16 cellular contexts compared by ENCODE assay signal in genomic region chr20:53408728-53409157, GRCh38.
DNase-seq lines count a peak whose midpoint lies in the region; ATAC-seq, FAIRE-seq and TF ChIP-seq lines count a peak whose summit lies in the region.
"Had no signal": no experiment of that assay in that cellular context is flagged by ENCODE, and none has a peak within 500 bp of the region (broad histone marks: within the 10 kb centered on the region; RNA-seq: fewer than 3 reads in every experiment).

No MANE protein-coding gene starts in this region.

- no peaks in the 10 kb centered on the region for H4K20me1 ChIP-seq in hepatocyte (ENCODE audit: insufficient read depth, poor library complexity, severe bottlenecking)

- no peaks in the 10 kb centered on the region for H3K4me1 ChIP-seq in hepatocyte (ENCODE audit: insufficient read depth)

- no peak for FAIRE-seq in D721Med (lab: Jason Lieb, UNC)

- ATAC-seq in GM18858 (IDR thresholded peaks at IDR 0.05; ENCODE audit: unreplicated experiment), result no peak

- no peaks in the 10 kb centered on the region for H3K27me3 ChIP-seq in hepatocyte
- H3K27me3 ChIP-seq: esophagus squamous epithelium, stomach had no signal

- H3K4me3 ChIP-seq in AG10803 (ENCODE audit: low read length) (no peak overlapping the region), NB4 (ENCODE audit: low read depth, low read length) (no peak overlapping the region), hepatocyte (no peak overlapping the region)
- H3K4me3 ChIP-seq: esophagus squamous epithelium, stomach had no signal

- H3K79me2 ChIP-seq in hepatocyte, result no peaks in the 10 kb centered on the region

- DNase-seq in AG10803 (ENCODE audit: low read depth), result peak; percentile 56
- peak; percentile 16 for DNase-seq in NB4 (ENCODE audit: low read depth)
- DNase-seq in SKM-1 (lab: John Stamatoyannopoulos, UW; ENCODE audit: unreplicated experiment), result peak; percentile 48
- DNase-seq in hepatocyte (ENCODE audit: low spot score), result no peak
- DNase-seq in D721Med (ENCODE audit: insufficient read length, low spot score), result no peak
- DNase-seq in RKO (ENCODE audit: low spot score), result no peak
- DNase-seq in activated CD4-positive, alpha-beta T cell treated with anti-CD3 and anti-CD28 coated beads for 4 hours, result no peak
- DNase-seq: activated CD4-positive, CD25-positive, alpha-beta regulatory T cell treated with anti-CD3 and anti-CD28 coated beads, Interleukin-2, amount 50 U/mL, for 72 hours; Calu3; esophagus squamous epithelium; H9; left cardiac atrium; NCI-H524; RPMI8226; stomach had no signal

- H3K9me2 ChIP-seq in hepatocyte (replicated peaks; ENCODE audit: insufficient read depth), result no peaks in the 10 kb centered on the region

- TF ChIP-seq POLR2A in NB4 (IDR thresholded peaks at IDR 0.05; ENCODE audit: extremely low read depth, insufficient read length), result no peak

- no peaks in the 10 kb centered on the region for H3K36me3 ChIP-seq in hepatocyte (replicated peaks; ENCODE audit: insufficient read depth, low read depth)
- H3K36me3 ChIP-seq: esophagus squamous epithelium, stomach had no signal

- H3K4me2 ChIP-seq in hepatocyte, result peak overlapping the region; percentile 5

- 53% methylated on average over 7 of the region's 7 CpGs for WGBS in hepatocyte (ENCODE audit: low lambda C conversion rate, missing lambda C conversion rate)

- no peak overlapping the region for H3K27ac ChIP-seq in hepatocyte
- H3K27ac ChIP-seq: stomach had no signal

- H2AFZ ChIP-seq in hepatocyte, result no peak overlapping the region

- no peaks in the 10 kb centered on the region for H3K9me3 ChIP-seq in hepatocyte (ENCODE audit: low read depth)
- H3K9me3 ChIP-seq: esophagus squamous epithelium, stomach had no signal

- no peak for TF ChIP-seq CTCF in AG10803 (conservative IDR thresholded peaks at IDR 0.05; ENCODE audit: low read length)
- no peak for TF ChIP-seq CTCF in NB4 (IDR thresholded peaks at IDR 0.05; ENCODE audit: low read depth, low read length)
- no peak for TF ChIP-seq CTCF in hepatocyte (IDR thresholded peaks at IDR 0.05; ENCODE audit: poor library complexity)
- TF ChIP-seq CTCF in D721Med (IDR thresholded peaks at IDR 0.05; ENCODE audit: insufficient read depth, missing control alignments), result no peak

Comparison
In these comparisons a context has a peak if more than half of its experiments do, and no peak if none do; other contexts are left out.
1. DNase-seq: peak in AG10803 (single experiment), NB4 (single experiment) and SKM-1 (single experiment); none in hepatocyte (single experiment), D721Med (single experiment), RKO (single experiment) and activated CD4-positive, alpha-beta T cell treated with anti-CD3 and anti-CD28 coated beads for 4 hours (0 of 2).